In the genomic region with DNA sequence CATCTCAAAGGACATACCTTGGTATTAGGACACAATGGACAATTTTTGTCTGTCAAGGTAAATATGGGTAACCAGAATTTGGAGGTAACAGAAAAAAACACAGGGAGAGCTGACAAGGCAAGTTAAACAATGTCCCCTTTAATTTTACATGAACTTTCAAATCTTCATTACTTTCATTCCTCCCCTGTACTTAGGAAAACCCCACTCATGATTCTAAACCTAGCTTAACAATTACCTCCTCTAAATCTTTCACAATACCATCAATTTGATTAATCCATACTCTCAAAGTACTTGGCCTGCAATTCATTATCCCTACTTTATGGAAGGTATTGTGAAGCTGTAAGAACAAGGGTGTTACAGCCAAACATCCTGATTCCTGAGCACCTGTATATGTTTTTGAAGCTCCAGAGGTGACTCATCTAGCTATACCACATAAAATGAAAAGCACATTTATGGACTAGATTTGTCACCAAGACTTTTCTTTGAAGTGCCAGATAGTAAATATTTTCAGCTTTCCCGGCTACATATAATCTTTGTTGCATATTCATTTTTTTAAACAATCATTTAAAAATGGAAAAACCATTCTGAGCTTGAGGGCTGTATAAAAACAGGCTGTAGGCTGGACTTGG, we compare ENCODE assay signal across 13 cellular contexts. TPM values are rescaled to one million over a fixed set of nuclear protein-coding genes. Genes with fewer than 3 reads are reported as not detected.
DNase-seq lines count a peak whose midpoint lies in the region; ATAC-seq and TF ChIP-seq lines count a peak whose summit lies in the region.
"Had no signal": no experiment of that assay in that cellular context is flagged by ENCODE, and none has a peak within 500 bp of the region (broad histone marks: within the 10 kb centered on the region; RNA-seq: fewer than 3 reads in every experiment).

No MANE protein-coding gene starts in this region.

- H4K91ac ChIP-seq in H9 (ENCODE audit: insufficient read length, low read depth, low read length): no peak overlapping the region

- H3K9me3 ChIP-seq in CD8-positive, alpha-beta T cell (ENCODE audit: low read length): no peaks in the 10 kb centered on the region
- H3K9me3 ChIP-seq in H9 (ENCODE audit: control insufficient read depth, low read depth, low read length): no peaks in the 10 kb centered on the region

- H3K79me1 ChIP-seq in H9 (ENCODE audit: insufficient read depth, low read depth, low read length, poor library complexity, severe bottlenecking): peaks cover 13% of the 10 kb centered on the region

- no peak overlapping the region for H3K4me3 Mint-ChIP-seq in CD8-positive, alpha-beta T cell
- H3K4me3 Mint-ChIP-seq in H9 (no peak overlapping the region), WTC11 (no peak overlapping the region)

- H2BK5ac ChIP-seq in H9 (ENCODE audit: insufficient read length, low read length): no peak overlapping the region

- H3K27ac Mint-ChIP-seq in CD8-positive, alpha-beta T cell: peak overlapping the region; percentile 55
- H3K27ac Mint-ChIP-seq in H9 (peak overlapping the region in 2 of 3 experiments; percentile 58 to 75; a peak in 4 of 7 replicates), WTC11 (peak overlapping the region; percentile 60)

- no peaks in the 10 kb centered on the region for H3K27me3 Mint-ChIP-seq in CD8-positive, alpha-beta T cell (ENCODE audit: low read depth)
- H3K27me3 Mint-ChIP-seq in H9 (ENCODE audit: low read depth): no peaks in the 10 kb centered on the region
- H3K27me3 Mint-ChIP-seq in WTC11 (ENCODE audit: low read depth): no peaks in the 10 kb centered on the region

- H2BK12ac ChIP-seq in H9 (ENCODE audit: insufficient read length, low read depth, low read length): no peak overlapping the region

- H3K4me1 ChIP-seq in CD8-positive, alpha-beta T cell (ENCODE audit: insufficient read depth, low read length): no peaks in the 10 kb centered on the region
- H3K4me1 ChIP-seq in H9 (ENCODE audit: insufficient read depth, low read length): no peaks in the 10 kb centered on the region; the same call in 1 of the 2 replicates

- H3K9ac ChIP-seq in H9 (ENCODE audit: extremely low read depth, insufficient read length, low read length): no peak overlapping the region

- no peaks in the 10 kb centered on the region for H3K9me3 Mint-ChIP-seq in CD8-positive, alpha-beta T cell
- H3K9me3 Mint-ChIP-seq in H9: no peaks in the 10 kb centered on the region
- no peaks in the 10 kb centered on the region for H3K9me3 Mint-ChIP-seq in WTC11

- DNase-seq in CD8-positive, alpha-beta T cell: no peak
- DNase-seq in H9: no peak
- DNase-seq in WTC11 (ENCODE audit: low spot score): no peak
- peak; percentile 37 for DNase-seq in fibroblast of villous mesenchyme (ENCODE audit: low read depth)
- DNase-seq in NCI-H2081 (lab: John Stamatoyannopoulos, UW): no peak
- DNase-seq in cerebellum (ENCODE audit: low spot score): no peak
- DNase-seq: activated effector memory CD4-positive, alpha-beta T cell treated with anti-CD3 and anti-CD28 coated beads, Interleukin-2, amount 50 U/mL, for 16 hours; NCI-H187 treated with DMSO at 0.1 percent for 48 hours; posterior cingulate gyrus; stimulated activated CD4-positive, alpha-beta T cell treated with anti-CD3 and anti-CD28 coated beads, Interleukin-2, amount 100 ng/mL, for 24 hours; stimulated activated naive CD4-positive, alpha-beta T cell had no signal

- no peak overlapping the region for H3K4ac ChIP-seq in H9 (ENCODE audit: low read depth, low read length)

- POLR2A ChIA-PET in CD8-positive, alpha-beta T cell (lab: Charles Lee): interaction anchor here (1.1 kb wide), 1 partner anchor 19 kb away, joined by 3 read pairs; no protein-coding TSS in a partner anchor
- POLR2A ChIA-PET in WTC11 (lab: Charles Lee): interaction anchor here (1.0 kb wide), 1 partner anchor 12 kb away, joined by 3 read pairs; no protein-coding TSS in a partner anchor

- no peak overlapping the region for H2BK120ac ChIP-seq in H9 (ENCODE audit: low read depth, low read length, poor library complexity, severe bottlenecking)

- no peak for TF ChIP-seq CTCF in CD8-positive, alpha-beta T cell (IDR thresholded peaks at IDR 0.05)
- TF ChIP-seq CTCF in H9 (conservative IDR thresholded peaks at IDR 0.05): no peak
- no peak for TF ChIP-seq CTCF in WTC11 (IDR thresholded peaks at IDR 0.05)
- no peak for TF ChIP-seq CTCF in fibroblast of villous mesenchyme (IDR thresholded peaks at IDR 0.05; ENCODE audit: insufficient read depth, low read depth, low read length)

- no peak overlapping the region for H4K8ac ChIP-seq in H9 (replicated peaks; ENCODE audit: insufficient read length, low read depth, low read length)

- no peak overlapping the region for H3K23ac ChIP-seq in H9 (ENCODE audit: insufficient read length, low read depth, low read length)

- no peak overlapping the region for H3T11ph ChIP-seq in H9 (ENCODE audit: low read length)

- no peak overlapping the region for H3K56ac ChIP-seq in H9 (ENCODE audit: insufficient read length, low read depth, low read length)

- no peaks in the 10 kb centered on the region for H3K23me2 ChIP-seq in H9 (ENCODE audit: insufficient read length, low read depth, low read length, poor library complexity, severe bottlenecking)

- H3K27ac ChIP-seq in CD8-positive, alpha-beta T cell (ENCODE audit: low read depth, low read length): no peak overlapping the region
- no peak overlapping the region for H3K27ac ChIP-seq in H9 (ENCODE audit: insufficient read length, low read depth, low read length)

- no peaks in the 10 kb centered on the region for H3K27me3 ChIP-seq in CD8-positive, alpha-beta T cell (ENCODE audit: insufficient read depth, low read length)
- no peaks in the 10 kb centered on the region for H3K27me3 ChIP-seq in H9 (ENCODE audit: insufficient read depth, low read length)

- peak; percentile 38 for ATAC-seq in CD8-positive, alpha-beta T cell
- ATAC-seq in WTC11 (no peak), HG02763 (IDR thresholded peaks at IDR 0.05; ENCODE audit: unreplicated experiment) (no peak), GM18858 (IDR thresholded peaks at IDR 0.05; ENCODE audit: unreplicated experiment) (no peak)

- H2BK15ac ChIP-seq in H9 (ENCODE audit: low read depth, low read length): no peak overlapping the region

- intact Hi-C loops in CD8-positive, alpha-beta T cell (cut with DNase I, micrococcal nuclease): no loop called here

- H4K20me1 ChIP-seq in H9 (ENCODE audit: control insufficient read depth, insufficient read depth, insufficient read length): no peaks in the 10 kb centered on the region

- WGBS in H9 (ENCODE audit: extremely low coverage, insufficient read length, low lambda C conversion rate): no CpG with 5 or more reads among the region's 1 CpG

- H4K5ac ChIP-seq in H9 (ENCODE audit: insufficient read length, low read depth, low read length): no peak overlapping the region

- H2AK5ac ChIP-seq in H9 (ENCODE audit: insufficient read length, low read length): no peak overlapping the region

- H3K4me1 Mint-ChIP-seq in CD8-positive, alpha-beta T cell (ENCODE audit: low read depth): peaks cover 42% of the 10 kb centered on the region
- peaks cover 23 to 31% of the 10 kb centered on the region in 2 experiments for H3K4me1 Mint-ChIP-seq in H9
- peaks cover 36% of the 10 kb centered on the region for H3K4me1 Mint-ChIP-seq in WTC11

- no peaks in the 10 kb centered on the region for H3K36me3 ChIP-seq in CD8-positive, alpha-beta T cell (ENCODE audit: insufficient read depth, low read length)

- H3K4me3 ChIP-seq in CD8-positive, alpha-beta T cell (ENCODE audit: low read depth, low read length): no peak overlapping the region
- no peak overlapping the region for H3K4me3 ChIP-seq in fibroblast of villous mesenchyme (ENCODE audit: low read depth, low read length)

- no peak overlapping the region for H3K14ac ChIP-seq in H9 (ENCODE audit: insufficient read depth, low read length)

- CTCF ChIA-PET in CD8-positive, alpha-beta T cell (lab: Charles Lee): interaction anchor here (1.2 kb wide), 1 partner anchor 82 kb away, joined by 5 read pairs; no protein-coding TSS in a partner anchor
- CTCF ChIA-PET in WTC11 (lab: Charles Lee): interaction anchor here (0.8 kb wide), 1 partner anchor 119 kb away, joined by 3 read pairs; no protein-coding TSS in a partner anchor

- H3K79me2 ChIP-seq in H9 (ENCODE audit: insufficient read depth, low read length): peaks cover 3% of the 10 kb centered on the region; the same call in 1 of the 2 replicates

- H3K18ac ChIP-seq in H9 (ENCODE audit: insufficient read length, low read depth, low read length): no peak overlapping the region

- peaks cover 73% of the 10 kb centered on the region for H3K36me3 Mint-ChIP-seq in CD8-positive, alpha-beta T cell
- peaks cover 74 to 93% (median 84%) of the 10 kb centered on the region in 3 experiments for H3K36me3 Mint-ChIP-seq in H9 (ENCODE audit: insufficient read depth in 1 of 3, low read depth in 3 of 3)
- H3K36me3 Mint-ChIP-seq in WTC11: peaks cover 83% of the 10 kb centered on the region

- H2AFZ ChIP-seq in H9 (ENCODE audit: low read length): no peak overlapping the region

- no peak overlapping the region for H3K4me2 ChIP-seq in H9 (ENCODE audit: insufficient read depth, insufficient read length, low read length)

- H2BK20ac ChIP-seq in H9 (ENCODE audit: low read depth, low read length, poor library complexity, severe bottlenecking): no peak overlapping the region

RNA-seq across cellular contexts. Expression of a gene that starts 23.0 kb away (rescaled TPM):
- 10 to 100 TPM; 39.5 to 47.5 TPM for total RNA-seq in CD8-positive, alpha-beta T cell
- total RNA-seq in H9 (2021) (216 and 217 TPM in 2 replicates), WTC11 (2021) (180 to 204 TPM (median 194 TPM) in 3 replicates), fibroblast of villous mesenchyme (113 and 117 TPM in 2 replicates), cerebellum (127 TPM)
